1 cellular context compared by ENCODE assay signal in genomic region chr5:140349244-140349643, GRCh38.
A peak's percentile ranks its signal among the peaks of the same experiment; 100 is the strongest.
TF ChIP-seq lines count a peak whose summit lies in the region.

No MANE protein-coding gene starts in this region.

TF ChIP-seq in HepG2, 621 proteins besides CTCF, POLR2A, EP300 and RAD21:
- TF ChIP-seq RARA (CRISPR knock-in tag; IDR thresholded peaks at IDR 0.05) (no peak), FOSL2 (CRISPR knock-in tag; IDR thresholded peaks at IDR 0.05) (peak; percentile 37; the same call in 1 of the 2 replicates), ZNF530 (CRISPR knock-in tag; IDR thresholded peaks at IDR 0.05; ENCODE audit: low read depth) (no peak)
